Comparison of ENCODE assay signal across 2 cellular contexts in the genomic region with DNA sequence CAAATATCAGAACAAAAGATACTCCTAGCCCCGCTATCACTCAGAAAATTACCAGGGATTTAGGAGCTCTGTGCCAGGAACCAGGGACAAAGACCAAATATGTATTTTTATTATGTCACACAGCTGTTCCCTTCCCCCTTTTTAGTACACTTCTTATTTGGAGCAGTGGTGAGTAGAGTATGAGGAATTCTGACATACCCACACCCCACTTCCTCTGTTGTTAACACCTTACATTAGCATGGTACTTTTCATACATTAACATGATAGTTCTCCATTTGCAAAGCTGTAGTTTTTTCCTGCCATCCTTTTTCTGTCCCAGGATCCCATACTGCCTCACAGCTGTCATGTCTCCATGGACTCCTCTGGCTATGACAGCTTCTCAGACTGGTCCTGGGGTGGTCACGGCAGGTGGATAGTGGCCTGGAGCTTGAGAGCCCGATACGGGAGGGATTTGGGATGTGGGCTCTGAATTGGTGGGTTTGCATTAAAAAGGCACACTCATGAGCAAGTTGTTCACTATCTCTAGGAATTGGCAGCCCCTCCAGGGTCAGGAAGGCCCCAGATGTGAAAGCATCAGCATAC.
TF ChIP-seq lines count a peak whose summit lies in the region.

No MANE protein-coding gene starts in this region.

TF ChIP-seq in IMR-90, 13 proteins besides CTCF, POLR2A, EP300 and RAD21:
- TF ChIP-seq SMC3 (IDR thresholded peaks at IDR 0.05; ENCODE audit: low read depth, low read length) (no peak), MAFK (IDR thresholded peaks at IDR 0.05; ENCODE audit: low read depth, low read length) (no peak), RCOR1 (IDR thresholded peaks at IDR 0.05; ENCODE audit: insufficient replicate concordance, low read length) (no peak), CEBPB (IDR thresholded peaks at IDR 0.05; ENCODE audit: low read depth, low read length) (no peak), FOS (IDR thresholded peaks at IDR 0.05; ENCODE audit: low read depth, low read length) (no peak)

TF ChIP-seq in endothelial cell of umbilical vein, 7 proteins besides CTCF, POLR2A, EP300 and RAD21:
- TF ChIP-seq POLR2AphosphoS5 (IDR thresholded peaks at IDR 0.05; ENCODE audit: insufficient read depth, low read depth, low read length) (no peak), JUN (IDR thresholded peaks at IDR 0.05; ENCODE audit: borderline replicate concordance, insufficient read depth, insufficient read length, low read depth) (no peak), GATA2 (IDR thresholded peaks at IDR 0.05; ENCODE audit: insufficient read depth, insufficient read length, low read depth, low read length) (no peak), FOS (IDR thresholded peaks at IDR 0.05; ENCODE audit: borderline replicate concordance, insufficient read depth, low read length) (no peak), MYC (IDR thresholded peaks at IDR 0.05; ENCODE audit: low read depth, low read length) (no peak), EZH2 (IDR thresholded peaks at IDR 0.05; ENCODE audit: borderline replicate concordance, low read depth, low read length, severe bottlenecking) (no peak)
- TF ChIP-seq, protein P1, sequence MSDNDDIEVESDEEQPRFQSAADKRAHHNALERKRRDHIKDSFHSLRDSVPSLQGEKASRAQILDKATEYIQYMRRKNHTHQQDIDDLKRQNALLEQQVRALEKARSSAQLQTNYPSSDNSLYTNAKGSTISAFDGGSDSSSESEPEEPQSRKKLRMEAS (IDR thresholded peaks at IDR 0.05; ENCODE audit: insufficient read depth, insufficient read length): no peak
